ENCODE assay signal across 8 cellular contexts in genomic region chr11:111601636-111601978, GRCh38. TPM values are rescaled to one million over a fixed set of nuclear protein-coding genes. Genes with fewer than 3 reads are reported as not detected.
DNase-seq lines count a peak whose midpoint lies in the region; ATAC-seq lines count a peak whose summit lies in the region.

No MANE protein-coding gene starts in this region.

- peak overlapping the region; percentile 91 for H3K27ac Mint-ChIP-seq in T-helper 1 cell treated with Interleukin-12 subunit alpha and Interleukin-12 subunit beta and Interleukin-4 antibody, amounts not matched to agents 30 μg/mL and 1 μg/mL, for 36 hours
- peak overlapping the region; percentile 87 for H3K27ac Mint-ChIP-seq in activated naive CD8-positive, alpha-beta T cell treated with anti-CD3 and anti-CD28 coated beads, Interleukin-2, amount 10 ng/mL, durations not matched to agents 7 days and 5 days

- POLR2A ChIA-PET in activated naive CD8-positive, alpha-beta T cell treated with anti-CD3 and anti-CD28 coated beads, Interleukin-2, amount 10 ng/mL, durations not matched to agents 7 days and 5 days (lab: Charles Lee): no interaction called here

- no peaks in the 10 kb centered on the region for H3K27me3 ChIP-seq in layer of hippocampus (ENCODE audit: control insufficient read depth, insufficient read depth, low read length)

- no peak for DNase-seq in T-helper 1 cell
- no peak for DNase-seq in activated naive CD8-positive, alpha-beta T cell treated with anti-CD3 and anti-CD28 coated beads, Interleukin-2, amount 10 ng/mL, durations not matched to agents 7 days and 5 days
- DNase-seq in superior temporal gyrus (ENCODE audit: extremely low spot score): peak; percentile 77
- DNase-seq in cerebellum (ENCODE audit: low spot score): no peak
- no peak for DNase-seq in NCI-H2029 (lab: John Stamatoyannopoulos, UW)
- DNase-seq in DMS79 (lab: John Stamatoyannopoulos, UW): no peak

- no peaks in the 10 kb centered on the region for H3K9me3 Mint-ChIP-seq in T-helper 1 cell treated with Interleukin-12 subunit alpha and Interleukin-12 subunit beta and Interleukin-4 antibody, amounts not matched to agents 30 μg/mL and 1 μg/mL, for 36 hours
- H3K9me3 Mint-ChIP-seq in activated naive CD8-positive, alpha-beta T cell treated with anti-CD3 and anti-CD28 coated beads, Interleukin-2, amount 10 ng/mL, durations not matched to agents 7 days and 5 days: no peaks in the 10 kb centered on the region

- H3K27me3 Mint-ChIP-seq in T-helper 1 cell treated with Interleukin-12 subunit alpha and Interleukin-12 subunit beta and Interleukin-4 antibody, amounts not matched to agents 30 μg/mL and 1 μg/mL, for 36 hours (ENCODE audit: low read depth): peaks cover 5% of the 10 kb centered on the region
- peaks cover 6% of the 10 kb centered on the region for H3K27me3 Mint-ChIP-seq in activated naive CD8-positive, alpha-beta T cell treated with anti-CD3 and anti-CD28 coated beads, Interleukin-2, amount 10 ng/mL, durations not matched to agents 7 days and 5 days

- peaks cover 22% of the 10 kb centered on the region for H3K4me1 Mint-ChIP-seq in T-helper 1 cell treated with Interleukin-12 subunit alpha and Interleukin-12 subunit beta and Interleukin-4 antibody, amounts not matched to agents 30 μg/mL and 1 μg/mL, for 36 hours (ENCODE audit: low read depth)
- peaks cover 27% of the 10 kb centered on the region for H3K4me1 Mint-ChIP-seq in activated naive CD8-positive, alpha-beta T cell treated with anti-CD3 and anti-CD28 coated beads, Interleukin-2, amount 10 ng/mL, durations not matched to agents 7 days and 5 days

- peak overlapping the region; percentile 86 for H3K27ac ChIP-seq in layer of hippocampus (ENCODE audit: low read depth, low read length)

- H3K4me3 Mint-ChIP-seq in T-helper 1 cell treated with Interleukin-12 subunit alpha and Interleukin-12 subunit beta and Interleukin-4 antibody, amounts not matched to agents 30 μg/mL and 1 μg/mL, for 36 hours: peak overlapping the region; percentile 89
- H3K4me3 Mint-ChIP-seq in activated naive CD8-positive, alpha-beta T cell treated with anti-CD3 and anti-CD28 coated beads, Interleukin-2, amount 10 ng/mL, durations not matched to agents 7 days and 5 days: peak overlapping the region; percentile 97

- ATAC-seq in activated naive CD8-positive, alpha-beta T cell treated with anti-CD3 and anti-CD28 coated beads, Interleukin-2, amount 10 ng/mL, durations not matched to agents 7 days and 5 days (ENCODE audit: low read depth): no peak

- no peaks in the 10 kb centered on the region for H3K36me3 Mint-ChIP-seq in T-helper 1 cell treated with Interleukin-12 subunit alpha and Interleukin-12 subunit beta and Interleukin-4 antibody, amounts not matched to agents 30 μg/mL and 1 μg/mL, for 36 hours (ENCODE audit: low read depth)
- peaks cover 2% of the 10 kb centered on the region for H3K36me3 Mint-ChIP-seq in activated naive CD8-positive, alpha-beta T cell treated with anti-CD3 and anti-CD28 coated beads, Interleukin-2, amount 10 ng/mL, durations not matched to agents 7 days and 5 days

RNA-seq across cellular contexts. Expression of gene SIK2, which starts 0.6 kb away (rescaled TPM):
- 10 to 100 TPM; 10.2 to 12.9 TPM for total RNA-seq in activated naive CD8-positive, alpha-beta T cell treated with anti-CD3 and anti-CD28 coated beads, Interleukin-2, amount 10 ng/mL, durations not matched to agents 7 days and 5 days
- 15.5 TPM for total RNA-seq in cerebellum
